17 cellular contexts compared by ENCODE assay signal in the genomic region with DNA sequence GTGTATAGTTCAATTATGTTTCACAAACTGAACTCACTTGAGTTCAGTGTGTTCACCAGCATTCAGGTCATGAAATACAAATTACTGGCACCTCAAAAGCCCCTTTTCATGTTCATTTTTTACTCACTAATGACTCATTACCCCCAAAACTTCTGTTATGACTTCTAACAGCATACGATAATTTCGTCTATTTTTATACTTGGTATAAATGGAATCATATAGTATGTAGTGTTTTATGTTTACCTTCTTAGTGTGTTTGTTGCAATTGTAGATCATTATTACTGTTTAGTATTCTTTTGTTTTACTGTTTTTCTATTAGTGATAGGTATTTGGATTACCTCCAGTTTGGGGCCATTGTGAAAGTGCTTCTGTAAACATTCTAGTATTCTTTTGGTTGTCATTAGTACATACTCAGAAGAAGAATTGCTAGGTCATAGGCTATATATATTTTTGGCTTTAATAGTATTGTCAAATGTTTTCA. TPM values are rescaled to one million over a fixed set of nuclear protein-coding genes. Genes with fewer than 3 reads are reported as not detected.
A peak's percentile ranks its signal among the peaks of the same experiment; 100 is the strongest.
DNase-seq lines count a peak whose midpoint lies in the region; ATAC-seq and TF ChIP-seq lines count a peak whose summit lies in the region.
"Had no signal": no experiment of that assay in that cellular context is flagged by ENCODE, and none has a peak within 500 bp of the region (broad histone marks: within the 10 kb centered on the region; RNA-seq: fewer than 3 reads in every experiment).

No MANE protein-coding gene starts in this region.

- no peak for TF ChIP-seq CTCF in mesothelial cell of epicardium (IDR thresholded peaks at IDR 0.05; ENCODE audit: unreplicated experiment)

- no peaks in the 10 kb centered on the region for H3K9me3 Mint-ChIP-seq in activated naive CD8-positive, alpha-beta T cell treated with anti-CD3 and anti-CD28 coated beads, Interleukin-2, amount 50 U/mL, for 24 hours
- peaks cover 6% of the 10 kb centered on the region for H3K9me3 Mint-ChIP-seq in activated naive CD8-positive, alpha-beta T cell treated with anti-CD3 and anti-CD28 coated beads for 36 hours
- no peaks in the 10 kb centered on the region for H3K9me3 Mint-ChIP-seq in stimulated activated naive CD8-positive, alpha-beta T cell treated with anti-CD3 and anti-CD28 coated beads, Interleukin-15, Interleukin-2, amounts not matched to agents 100 ng/mL and 50 ng/mL, for 24 hours
- H3K9me3 Mint-ChIP-seq in mesothelial cell of epicardium = peaks cover 4% of the 10 kb centered on the region
- H3K9me3 Mint-ChIP-seq: immature natural killer cell had no signal

- H3K27ac Mint-ChIP-seq in activated naive CD8-positive, alpha-beta T cell treated with anti-CD3 and anti-CD28 coated beads, Interleukin-2, amount 50 U/mL, for 24 hours = no peak overlapping the region
- no peak overlapping the region for H3K27ac Mint-ChIP-seq in activated naive CD8-positive, alpha-beta T cell treated with anti-CD3 and anti-CD28 coated beads for 36 hours
- peak overlapping the region; percentile 45 for H3K27ac Mint-ChIP-seq in stimulated activated naive CD8-positive, alpha-beta T cell treated with anti-CD3 and anti-CD28 coated beads, Interleukin-15, Interleukin-2, amounts not matched to agents 100 ng/mL and 50 ng/mL, for 24 hours
- H3K27ac Mint-ChIP-seq in mesothelial cell of epicardium = no peak overlapping the region
- H3K27ac Mint-ChIP-seq: immature natural killer cell; stimulated activated memory B cell treated with anti-CD40 and anti-IgM and Interleukin-4, amounts not matched to agents 10 μg/mL and 1 μg/mL and 100 μg/mL, for 72 hours; T-helper 1 cell treated with Interleukin-12 subunit alpha and Interleukin-12 subunit beta and Interleukin-4 antibody, amounts not matched to agents 30 μg/mL and 1 μg/mL, for 36 hours had no signal

- peaks cover 10% of the 10 kb centered on the region for H3K27me3 Mint-ChIP-seq in activated naive CD8-positive, alpha-beta T cell treated with anti-CD3 and anti-CD28 coated beads, Interleukin-2, amount 50 U/mL, for 24 hours
- no peaks in the 10 kb centered on the region for H3K27me3 Mint-ChIP-seq in activated naive CD8-positive, alpha-beta T cell treated with anti-CD3 and anti-CD28 coated beads for 36 hours
- peaks cover 7% of the 10 kb centered on the region for H3K27me3 Mint-ChIP-seq in stimulated activated naive CD8-positive, alpha-beta T cell treated with anti-CD3 and anti-CD28 coated beads, Interleukin-15, Interleukin-2, amounts not matched to agents 100 ng/mL and 50 ng/mL, for 24 hours
- H3K27me3 Mint-ChIP-seq in mesothelial cell of epicardium (ENCODE audit: low read depth) = no peaks in the 10 kb centered on the region

- no peak for DNase-seq in activated naive CD8-positive, alpha-beta T cell treated with anti-CD3 and anti-CD28 coated beads, Interleukin-2, amount 50 U/mL, for 24 hours
- no peak for DNase-seq in activated naive CD8-positive, alpha-beta T cell treated with anti-CD3 and anti-CD28 coated beads for 36 hours
- DNase-seq in SK-N-DZ (ENCODE audit: low spot score) (no peak), mesothelial cell of epicardium (ENCODE audit: low spot score in 2 of 2, unreplicated experiment in 2 of 2) (no peak), NCI-H187 (lab: John Stamatoyannopoulos, UW) (no peak)
- DNase-seq: activated CD8-positive, alpha-beta memory T cell treated with anti-CD3 and anti-CD28 coated beads for 24 hours; adrenal gland; Calu3; cortex of kidney; immature natural killer cell; posterior cingulate gyrus had no signal

- H3K4me1 Mint-ChIP-seq in activated naive CD8-positive, alpha-beta T cell treated with anti-CD3 and anti-CD28 coated beads, Interleukin-2, amount 50 U/mL, for 24 hours = peaks cover 16% of the 10 kb centered on the region
- H3K4me1 Mint-ChIP-seq in activated naive CD8-positive, alpha-beta T cell treated with anti-CD3 and anti-CD28 coated beads for 36 hours = peaks cover 7% of the 10 kb centered on the region
- peaks cover 16% of the 10 kb centered on the region for H3K4me1 Mint-ChIP-seq in stimulated activated naive CD8-positive, alpha-beta T cell treated with anti-CD3 and anti-CD28 coated beads, Interleukin-15, Interleukin-2, amounts not matched to agents 100 ng/mL and 50 ng/mL, for 24 hours (ENCODE audit: low read depth)
- no peaks in the 10 kb centered on the region for H3K4me1 Mint-ChIP-seq in mesothelial cell of epicardium
- H3K4me1 Mint-ChIP-seq: immature natural killer cell; stimulated activated memory B cell treated with anti-CD40 and anti-IgM and Interleukin-4, amounts not matched to agents 10 μg/mL and 1 μg/mL and 100 μg/mL, for 72 hours had no signal

- peaks cover 2% of the 10 kb centered on the region for H3K36me3 Mint-ChIP-seq in activated naive CD8-positive, alpha-beta T cell treated with anti-CD3 and anti-CD28 coated beads, Interleukin-2, amount 50 U/mL, for 24 hours (ENCODE audit: low read depth)
- no peaks in the 10 kb centered on the region for H3K36me3 Mint-ChIP-seq in activated naive CD8-positive, alpha-beta T cell treated with anti-CD3 and anti-CD28 coated beads for 36 hours
- no peaks in the 10 kb centered on the region for H3K36me3 Mint-ChIP-seq in stimulated activated naive CD8-positive, alpha-beta T cell treated with anti-CD3 and anti-CD28 coated beads, Interleukin-15, Interleukin-2, amounts not matched to agents 100 ng/mL and 50 ng/mL, for 24 hours (ENCODE audit: low read depth)
- no peaks in the 10 kb centered on the region for H3K36me3 Mint-ChIP-seq in mesothelial cell of epicardium
- H3K36me3 Mint-ChIP-seq: immature natural killer cell; stimulated activated memory B cell treated with anti-CD40 and anti-IgM and Interleukin-4, amounts not matched to agents 10 μg/mL and 1 μg/mL and 100 μg/mL, for 72 hours had no signal

- H3K4me3 Mint-ChIP-seq in activated naive CD8-positive, alpha-beta T cell treated with anti-CD3 and anti-CD28 coated beads, Interleukin-2, amount 50 U/mL, for 24 hours = no peak overlapping the region
- no peak overlapping the region for H3K4me3 Mint-ChIP-seq in activated naive CD8-positive, alpha-beta T cell treated with anti-CD3 and anti-CD28 coated beads for 36 hours
- H3K4me3 Mint-ChIP-seq in stimulated activated naive CD8-positive, alpha-beta T cell treated with anti-CD3 and anti-CD28 coated beads, Interleukin-15, Interleukin-2, amounts not matched to agents 100 ng/mL and 50 ng/mL, for 24 hours = peak overlapping the region; percentile 47
- H3K4me3 Mint-ChIP-seq in mesothelial cell of epicardium = no peak overlapping the region
- H3K4me3 Mint-ChIP-seq: immature natural killer cell; stimulated activated memory B cell treated with anti-CD40 and anti-IgM and Interleukin-4, amounts not matched to agents 10 μg/mL and 1 μg/mL and 100 μg/mL, for 72 hours; T-helper 1 cell treated with Interleukin-12 subunit alpha and Interleukin-12 subunit beta and Interleukin-4 antibody, amounts not matched to agents 30 μg/mL and 1 μg/mL, for 36 hours had no signal

- peak; percentile 92 for ATAC-seq in activated naive CD8-positive, alpha-beta T cell treated with anti-CD3 and anti-CD28 coated beads, Interleukin-2, amount 50 U/mL, for 24 hours
- ATAC-seq in HG02571 (IDR thresholded peaks at IDR 0.05; ENCODE audit: unreplicated experiment) (peak; percentile 67), HG03432 (IDR thresholded peaks at IDR 0.05; ENCODE audit: unreplicated experiment) (peak; percentile 84)
- ATAC-seq: stimulated activated memory B cell treated with anti-CD40 and anti-IgM and Interleukin-4, amounts not matched to agents 10 μg/mL and 1 μg/mL and 100 μg/mL, for 72 hours had no signal

RNA-seq across cellular contexts. Expression of a gene that starts 33.4 kb away (rescaled TPM):
- not detected for total RNA-seq in activated naive CD8-positive, alpha-beta T cell treated with anti-CD3 and anti-CD28 coated beads for 36 hours
- polyA plus RNA-seq in SK-N-DZ (2014; cell fraction: cytosol; rRNA removed) = not detected in 2 replicates
- not detected in 2 replicates for polyA plus RNA-seq in SK-N-DZ (2014; cell fraction: nucleus; rRNA removed)
- total RNA-seq in mesothelial cell of epicardium = 0.18 TPM in 1 of 3 replicates, not detected in the others
- total RNA-seq: adrenal gland, Calu3, mononuclear cell had no signal
- polyA plus RNA-seq: adrenal gland, immature natural killer cell had no signal

RNA-seq across cellular contexts. Expression of a gene that starts 59.1 kb away (rescaled TPM):
- total RNA-seq in activated naive CD8-positive, alpha-beta T cell treated with anti-CD3 and anti-CD28 coated beads for 36 hours = 10 to 100 TPM; 14.4 to 15.6 TPM
- polyA plus RNA-seq in SK-N-DZ (2014; cell fraction: cytosol; rRNA removed) = 21.5 and 29.7 TPM in 2 replicates
- 17.5 and 31.8 TPM in 2 replicates for polyA plus RNA-seq in SK-N-DZ (2014; cell fraction: nucleus; rRNA removed)
- 39.9 to 43.2 TPM (median 40.6 TPM) in 3 replicates for total RNA-seq in mesothelial cell of epicardium
